ENCODE assay signal across 8 cellular contexts in the genomic region with DNA sequence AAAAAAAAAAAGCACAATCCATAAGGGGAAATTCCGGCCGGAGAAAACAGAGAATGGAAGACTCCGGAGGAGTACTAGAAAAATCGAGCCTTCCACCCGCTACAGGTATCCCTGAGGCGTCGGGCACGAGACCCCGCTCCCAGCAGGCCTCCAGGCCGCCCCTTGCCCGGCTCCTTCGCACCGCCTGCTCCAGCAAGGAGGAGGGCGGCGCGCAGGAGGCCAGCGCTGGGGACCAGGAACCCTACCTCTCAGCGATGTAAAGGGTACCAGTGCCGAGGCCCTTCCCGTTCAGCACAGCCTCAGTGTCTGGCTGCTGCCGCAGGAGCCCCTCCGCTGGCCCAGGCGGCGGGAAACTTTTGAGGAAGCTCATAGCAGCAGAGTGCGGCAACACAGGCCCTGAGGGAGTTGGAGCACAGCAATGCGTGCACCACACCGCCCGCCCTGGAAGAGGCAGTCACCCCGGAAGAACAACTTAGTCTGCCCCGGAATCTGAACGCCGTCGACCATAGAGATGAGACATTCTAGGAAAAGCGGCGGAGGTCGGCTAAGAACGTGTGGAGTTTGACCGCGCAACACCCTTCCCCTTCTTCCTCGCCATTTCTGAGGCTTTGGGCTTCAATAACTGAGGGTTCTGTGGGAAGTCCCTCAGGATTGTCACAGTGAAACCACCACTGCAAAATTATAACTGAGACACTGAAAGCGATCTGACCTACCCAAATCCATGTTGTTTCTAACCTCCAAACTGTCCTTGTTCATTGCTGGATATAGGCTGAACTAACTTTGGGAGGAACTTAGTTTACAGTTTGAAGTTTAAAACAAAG. TPM values are rescaled to one million over a fixed set of nuclear protein-coding genes. Genes with fewer than 3 reads are reported as not detected.
DNase-seq lines count a peak whose midpoint lies in the region; ATAC-seq and TF ChIP-seq lines count a peak whose summit lies in the region.

A gene with protein sequence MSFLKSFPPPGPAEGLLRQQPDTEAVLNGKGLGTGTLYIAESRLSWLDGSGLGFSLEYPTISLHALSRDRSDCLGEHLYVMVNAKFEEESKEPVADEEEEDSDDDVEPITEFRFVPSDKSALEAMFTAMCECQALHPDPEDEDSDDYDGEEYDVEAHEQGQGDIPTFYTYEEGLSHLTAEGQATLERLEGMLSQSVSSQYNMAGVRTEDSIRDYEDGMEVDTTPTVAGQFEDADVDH (minus strand): TSS at position 450 of the 821 bp plus-strand sequence. CDS start 80 bp downstream, at position 370.

- peaks cover 7% of the 10 kb centered on the region; the same call in 1 of the 2 replicates for H3K36me3 ChIP-seq in DND-41 (ENCODE audit: insufficient read depth, low read length)

- peak; percentile 98 for ATAC-seq in DND-41 (ENCODE audit: insufficient read depth, low read depth)
- ATAC-seq in GM21825 (IDR thresholded peaks at IDR 0.05; ENCODE audit: unreplicated experiment), result peak; percentile 96
- ATAC-seq in natural killer cell treated with Interleukin-12 subunit alpha and Interleukin-12 subunit beta and Interleukin-15 and Interleukin-18, amount 100 ng/mL, for 72 hours, result peak; percentile 98 to 99
- ATAC-seq in stimulated activated naive CD8-positive, alpha-beta T cell treated with anti-CD3 and anti-CD28 coated beads, Interleukin-15, Interleukin-2, amounts not matched to agents 100 U/mL and 50 U/mL, for 24 hours, result peak; percentile 99

- H3K27me3 Mint-ChIP-seq in activated T-helper 2 cell treated with anti-CD3 and anti-CD28 coated beads, Interferon-gamma antibody, Interleukin-2, Interleukin-4, amounts not matched to agents 10 μg/mL and 5 μg/mL and 100 μg/mL, durations not matched to agents 14 hours and 24 hours and 36 hours (ENCODE audit: low read depth), result no peaks in the 10 kb centered on the region
- H3K27me3 Mint-ChIP-seq in natural killer cell treated with Interleukin-12 subunit alpha and Interleukin-12 subunit beta and Interleukin-15 and Interleukin-18, amount 100 ng/mL, for 72 hours, result no peaks in the 10 kb centered on the region

- peak within 1 kb of the TSS; percentile 58 to 88 for H3K4me3 ChIP-seq in DND-41 (ENCODE audit: low read depth in 1 of 2, low read length in 2 of 2)
- H3K4me3 ChIP-seq in fibroblast of pulmonary artery (replicated peaks; ENCODE audit: low read depth, low read length), result peak within 1 kb of the TSS; percentile 94

- CTCF ChIA-PET in RWPE1 (lab: Yijun Ruan, JAX), result interaction anchor here (0.9 kb wide), 1 partner anchor 362 kb away, joined by 5 read pairs; no protein-coding TSS in a partner anchor

- TF ChIP-seq CTCF in DND-41 (IDR thresholded peaks at IDR 0.05; ENCODE audit: borderline replicate concordance, extremely low read depth, low read length, poor library complexity, severe bottlenecking) (peak; percentile 20), RWPE1 (conservative IDR thresholded peaks at IDR 0.05; ENCODE audit: low read depth) (no peak), fibroblast of pulmonary artery (IDR thresholded peaks at IDR 0.05; ENCODE audit: low read length, missing control alignments) (no peak)

- peak within 1 kb of the TSS; percentile 80 for H3K9ac ChIP-seq in DND-41 (ENCODE audit: low read depth, low read length)

- DNase-seq in DND-41 (peak; percentile 90), Kasumi-1 (lab: John Stamatoyannopoulos, UW) (peak; percentile 98 to 99), RWPE1 (ENCODE audit: low spot score) (peak; percentile 80), fibroblast of pulmonary artery (ENCODE audit: low read depth) (peak; percentile 92)
- DNase-seq in activated T-helper 2 cell treated with anti-CD3 and anti-CD28 coated beads, Interferon-gamma antibody, Interleukin-2, Interleukin-4, amounts not matched to agents 10 μg/mL and 5 μg/mL and 100 μg/mL, durations not matched to agents 14 hours and 24 hours and 36 hours (ENCODE audit: low spot score), result peak; percentile 76
- peak; percentile 89 for DNase-seq in natural killer cell treated with Interleukin-12 subunit alpha and Interleukin-12 subunit beta and Interleukin-15 and Interleukin-18, amount 100 ng/mL, for 72 hours (ENCODE audit: low spot score)
- peak; percentile 85 for DNase-seq in stimulated activated naive CD8-positive, alpha-beta T cell treated with anti-CD3 and anti-CD28 coated beads, Interleukin-15, Interleukin-2, amounts not matched to agents 100 U/mL and 50 U/mL, for 24 hours

- H3K4me1 ChIP-seq in DND-41 (ENCODE audit: insufficient read depth, low read length), result peaks cover 38% of the 10 kb centered on the region

- H3K27ac Mint-ChIP-seq in activated T-helper 2 cell treated with anti-CD3 and anti-CD28 coated beads, Interferon-gamma antibody, Interleukin-2, Interleukin-4, amounts not matched to agents 10 μg/mL and 5 μg/mL and 100 μg/mL, durations not matched to agents 14 hours and 24 hours and 36 hours, result peak within 1 kb of the TSS; percentile 91
- peak within 1 kb of the TSS; percentile 93 to 94 for H3K27ac Mint-ChIP-seq in natural killer cell treated with Interleukin-12 subunit alpha and Interleukin-12 subunit beta and Interleukin-15 and Interleukin-18, amount 100 ng/mL, for 72 hours

- POLR2A ChIA-PET in RWPE1 (lab: Yijun Ruan, JAX; ENCODE audit: low non-redundant PET), result interaction anchor here (0.5 kb wide), 1 partner anchor 983 kb away, joined by 3 read pairs; no protein-coding TSS in a partner anchor

- peaks cover 55% of the 10 kb centered on the region for H3K79me2 ChIP-seq in DND-41 (ENCODE audit: insufficient read depth, low read length)

- H2AFZ ChIP-seq in DND-41 (ENCODE audit: low read depth, low read length), result peak within 1 kb of the TSS; percentile 92

- peaks cover 14% of the 10 kb centered on the region; the same call in 1 of the 2 replicates for H4K20me1 ChIP-seq in DND-41 (ENCODE audit: insufficient read depth, low read length)

- H3K9me3 ChIP-seq in DND-41 (ENCODE audit: insufficient read depth, low read length, severe bottlenecking), result peaks cover 5% of the 10 kb centered on the region

- H3K27ac ChIP-seq in DND-41 (ENCODE audit: low read length) (peak within 1 kb of the TSS; percentile 88), RWPE1 (peak within 1 kb of the TSS; percentile 81)

- no peaks in the 10 kb centered on the region for H3K27me3 ChIP-seq in DND-41 (ENCODE audit: insufficient read depth, low read length, poor library complexity)

- H3K36me3 Mint-ChIP-seq in activated T-helper 2 cell treated with anti-CD3 and anti-CD28 coated beads, Interferon-gamma antibody, Interleukin-2, Interleukin-4, amounts not matched to agents 10 μg/mL and 5 μg/mL and 100 μg/mL, durations not matched to agents 14 hours and 24 hours and 36 hours (ENCODE audit: low read depth), result peaks cover 42% of the 10 kb centered on the region
- H3K36me3 Mint-ChIP-seq in natural killer cell treated with Interleukin-12 subunit alpha and Interleukin-12 subunit beta and Interleukin-15 and Interleukin-18, amount 100 ng/mL, for 72 hours, result peaks cover 13% of the 10 kb centered on the region

- H3K4me2 ChIP-seq in DND-41 (ENCODE audit: insufficient read depth, low read length), result peak within 1 kb of the TSS; percentile 91

- intact Hi-C loops in activated T-helper 2 cell treated with anti-CD3 and anti-CD28 coated beads, Interferon-gamma antibody, Interleukin-2, Interleukin-4, amounts not matched to agents 10 μg/mL and 5 μg/mL and 100 μg/mL, durations not matched to agents 14 hours and 24 hours and 36 hours (cut with micrococcal nuclease), result loop anchor here (1.0 to 10.0 kb wide), 3 partner anchors 70 to 717 kb away; a partner anchor contains a TSS

- H3K4me1 Mint-ChIP-seq in activated T-helper 2 cell treated with anti-CD3 and anti-CD28 coated beads, Interferon-gamma antibody, Interleukin-2, Interleukin-4, amounts not matched to agents 10 μg/mL and 5 μg/mL and 100 μg/mL, durations not matched to agents 14 hours and 24 hours and 36 hours (ENCODE audit: low read depth), result peaks cover 27% of the 10 kb centered on the region
- H3K4me1 Mint-ChIP-seq in natural killer cell treated with Interleukin-12 subunit alpha and Interleukin-12 subunit beta and Interleukin-15 and Interleukin-18, amount 100 ng/mL, for 72 hours (ENCODE audit: low read depth in 2 of 2), result peaks cover 25 to 28% of the 10 kb centered on the region in 2 donors

- H3K4me3 Mint-ChIP-seq in activated T-helper 2 cell treated with anti-CD3 and anti-CD28 coated beads, Interferon-gamma antibody, Interleukin-2, Interleukin-4, amounts not matched to agents 10 μg/mL and 5 μg/mL and 100 μg/mL, durations not matched to agents 14 hours and 24 hours and 36 hours (ENCODE audit: low read depth), result peak within 1 kb of the TSS; percentile 90
- H3K4me3 Mint-ChIP-seq in natural killer cell treated with Interleukin-12 subunit alpha and Interleukin-12 subunit beta and Interleukin-15 and Interleukin-18, amount 100 ng/mL, for 72 hours, result peak within 1 kb of the TSS; percentile 98

- H3K9me3 Mint-ChIP-seq in activated T-helper 2 cell treated with anti-CD3 and anti-CD28 coated beads, Interferon-gamma antibody, Interleukin-2, Interleukin-4, amounts not matched to agents 10 μg/mL and 5 μg/mL and 100 μg/mL, durations not matched to agents 14 hours and 24 hours and 36 hours, result peaks cover 11% of the 10 kb centered on the region
- no peaks in the 10 kb centered on the region for H3K9me3 Mint-ChIP-seq in natural killer cell treated with Interleukin-12 subunit alpha and Interleukin-12 subunit beta and Interleukin-15 and Interleukin-18, amount 100 ng/mL, for 72 hours

RNA-seq across cellular contexts. Expression of the gene that starts here (rescaled TPM):
- 153 and 157 TPM in 2 replicates for total RNA-seq in activated T-helper 2 cell treated with anti-CD3 and anti-CD28 coated beads, Interferon-gamma antibody, Interleukin-2, Interleukin-4, amounts not matched to agents 10 μg/mL and 5 μg/mL and 100 μg/mL, durations not matched to agents 14 hours and 24 hours and 36 hours
- 100 to 1,000 TPM in 1 of 2 donors, 10 to 100 TPM in 1; 98.4 to 140 TPM for total RNA-seq in natural killer cell treated with Interleukin-12 subunit alpha and Interleukin-12 subunit beta and Interleukin-15 and Interleukin-18, amount 100 ng/mL, for 72 hours

Comparison
In these comparisons a context has a peak if more than half of its experiments do, and no peak if none do; other contexts are left out.
1. Peak in every context shown above with its lines: DNase-seq, ATAC-seq, H3K4me3 ChIP-seq and H3K27ac ChIP-seq.